In the genomic region with DNA sequence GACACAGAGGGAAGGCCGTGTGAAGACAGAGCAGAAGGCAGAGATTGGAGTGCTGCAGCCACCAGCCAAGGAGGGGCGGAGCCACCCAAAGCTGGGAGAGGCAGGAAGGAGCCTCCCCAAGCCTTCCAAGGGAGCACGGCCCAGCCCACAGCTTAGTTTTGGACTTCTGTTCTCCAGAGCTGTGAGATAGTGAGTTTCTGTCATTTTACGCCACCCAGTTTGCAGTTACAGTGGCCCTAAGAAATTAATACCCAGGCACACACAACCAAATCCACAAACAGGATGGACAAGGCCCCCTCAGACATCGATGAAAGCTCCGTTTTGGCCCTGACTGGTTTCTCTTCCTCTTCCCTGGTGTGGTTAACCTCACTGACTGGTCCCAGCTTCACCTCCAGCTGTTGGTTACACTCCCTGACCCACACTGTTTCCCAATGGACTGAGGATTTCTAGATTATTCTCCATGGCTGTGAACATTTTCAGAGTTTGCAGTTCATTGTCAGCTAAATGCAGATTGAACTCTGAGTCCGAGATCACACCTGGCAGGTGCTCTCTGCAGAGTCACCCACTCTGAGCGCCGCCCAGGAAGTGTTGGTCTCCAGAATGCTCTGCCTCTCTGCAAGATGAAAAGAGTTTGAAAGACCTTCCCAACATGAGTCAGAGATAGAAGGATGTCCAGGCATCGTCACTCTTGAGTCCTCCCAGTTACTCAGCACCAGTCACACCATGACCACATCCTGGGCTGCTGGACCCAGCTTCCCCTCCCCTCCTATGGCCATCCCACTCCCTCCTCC, we compare ENCODE assay signal across 9 cellular contexts.
DNase-seq lines count a peak whose midpoint lies in the region; ATAC-seq and TF ChIP-seq lines count a peak whose summit lies in the region.
"Had no signal": no experiment of that assay in that cellular context is flagged by ENCODE, and none has a peak within 500 bp of the region (broad histone marks: within the 10 kb centered on the region; RNA-seq: fewer than 3 reads in every experiment).

No MANE protein-coding gene starts in this region.

- WGBS in aorta, 2 donors = 76 to 79% methylated on average over 10 of the region's 10 CpGs

- H3K4me3 Mint-ChIP-seq in activated naive CD8-positive, alpha-beta T cell treated with anti-CD3 and anti-CD28 coated beads, Interleukin-2, amount 10 ng/mL, durations not matched to agents 7 days and 5 days = peak overlapping the region; percentile 8
- no peak overlapping the region for H3K4me3 Mint-ChIP-seq in activated naive CD8-positive, alpha-beta T cell treated with anti-CD3 and anti-CD28 coated beads, Interleukin-2, amount 50 U/mL, for 24 hours
- no peak overlapping the region for H3K4me3 Mint-ChIP-seq in activated CD8-positive, alpha-beta T cell treated with anti-CD3 and anti-CD28 coated beads for 36 hours
- H3K4me3 Mint-ChIP-seq: central memory CD8-positive, alpha-beta T cell had no signal

- no peak overlapping the region for H3K4me3 ChIP-seq in aorta (ENCODE audit: low read length in 2 of 2)

- H3K27me3 Mint-ChIP-seq in activated naive CD8-positive, alpha-beta T cell treated with anti-CD3 and anti-CD28 coated beads, Interleukin-2, amount 10 ng/mL, durations not matched to agents 7 days and 5 days = peaks cover 8% of the 10 kb centered on the region
- H3K27me3 Mint-ChIP-seq in activated naive CD8-positive, alpha-beta T cell treated with anti-CD3 and anti-CD28 coated beads, Interleukin-2, amount 50 U/mL, for 24 hours = peaks cover 4% of the 10 kb centered on the region
- H3K27me3 Mint-ChIP-seq in activated CD8-positive, alpha-beta T cell treated with anti-CD3 and anti-CD28 coated beads for 36 hours = peaks cover 2% of the 10 kb centered on the region

- POLR2A ChIA-PET in activated naive CD8-positive, alpha-beta T cell treated with anti-CD3 and anti-CD28 coated beads, Interleukin-2, amount 10 ng/mL, durations not matched to agents 7 days and 5 days (lab: Charles Lee) = no interaction called here
- POLR2A ChIA-PET in activated CD8-positive, alpha-beta T cell treated with anti-CD3 and anti-CD28 coated beads for 36 hours (lab: Charles Lee) = interaction anchor here (0.7 kb wide), 1 partner anchor 295 kb away, joined by 3 read pairs; no protein-coding TSS in a partner anchor

- no peaks in the 10 kb centered on the region for H3K9me3 Mint-ChIP-seq in activated naive CD8-positive, alpha-beta T cell treated with anti-CD3 and anti-CD28 coated beads, Interleukin-2, amount 10 ng/mL, durations not matched to agents 7 days and 5 days
- H3K9me3 Mint-ChIP-seq in activated naive CD8-positive, alpha-beta T cell treated with anti-CD3 and anti-CD28 coated beads, Interleukin-2, amount 50 U/mL, for 24 hours = no peaks in the 10 kb centered on the region
- H3K9me3 Mint-ChIP-seq in activated CD8-positive, alpha-beta T cell treated with anti-CD3 and anti-CD28 coated beads for 36 hours = no peaks in the 10 kb centered on the region
- H3K9me3 Mint-ChIP-seq: central memory CD8-positive, alpha-beta T cell had no signal

- DNase-seq in activated naive CD8-positive, alpha-beta T cell treated with anti-CD3 and anti-CD28 coated beads, Interleukin-2, amount 10 ng/mL, durations not matched to agents 7 days and 5 days = no peak
- DNase-seq in activated naive CD8-positive, alpha-beta T cell treated with anti-CD3 and anti-CD28 coated beads, Interleukin-2, amount 50 U/mL, for 24 hours = no peak
- DNase-seq in activated CD8-positive, alpha-beta T cell treated with anti-CD3 and anti-CD28 coated beads for 36 hours = peak; percentile 7
- DNase-seq in left cardiac atrium = peak; percentile 63
- DNase-seq in aorta = peak; percentile 77 to 78
- DNase-seq in KG1 (lab: John Stamatoyannopoulos, UW) = no peak

- H3K4me1 Mint-ChIP-seq in activated naive CD8-positive, alpha-beta T cell treated with anti-CD3 and anti-CD28 coated beads, Interleukin-2, amount 10 ng/mL, durations not matched to agents 7 days and 5 days = peaks cover 13% of the 10 kb centered on the region
- peaks cover 6% of the 10 kb centered on the region for H3K4me1 Mint-ChIP-seq in activated naive CD8-positive, alpha-beta T cell treated with anti-CD3 and anti-CD28 coated beads, Interleukin-2, amount 50 U/mL, for 24 hours
- H3K4me1 Mint-ChIP-seq in activated CD8-positive, alpha-beta T cell treated with anti-CD3 and anti-CD28 coated beads for 36 hours (ENCODE audit: low read depth) = peaks cover 8% of the 10 kb centered on the region

- H3K27me3 ChIP-seq in aorta (ENCODE audit: control insufficient read depth in 1 of 2, insufficient read depth in 2 of 2, low read length in 1 of 2) = no peaks in the 10 kb centered on the region

- CTCF ChIA-PET in activated CD8-positive, alpha-beta T cell treated with anti-CD3 and anti-CD28 coated beads for 36 hours (lab: Charles Lee) = no interaction called here

- H3K9me3 ChIP-seq in aorta (ENCODE audit: control insufficient read depth, low read length) = no peaks in the 10 kb centered on the region

- H3K27ac Mint-ChIP-seq in activated naive CD8-positive, alpha-beta T cell treated with anti-CD3 and anti-CD28 coated beads, Interleukin-2, amount 10 ng/mL, durations not matched to agents 7 days and 5 days = no peak overlapping the region
- H3K27ac Mint-ChIP-seq in activated naive CD8-positive, alpha-beta T cell treated with anti-CD3 and anti-CD28 coated beads, Interleukin-2, amount 50 U/mL, for 24 hours = no peak overlapping the region
- H3K27ac Mint-ChIP-seq in activated CD8-positive, alpha-beta T cell treated with anti-CD3 and anti-CD28 coated beads for 36 hours = no peak overlapping the region

- no peaks in the 10 kb centered on the region for H3K36me3 Mint-ChIP-seq in activated naive CD8-positive, alpha-beta T cell treated with anti-CD3 and anti-CD28 coated beads, Interleukin-2, amount 10 ng/mL, durations not matched to agents 7 days and 5 days
- no peaks in the 10 kb centered on the region for H3K36me3 Mint-ChIP-seq in activated naive CD8-positive, alpha-beta T cell treated with anti-CD3 and anti-CD28 coated beads, Interleukin-2, amount 50 U/mL, for 24 hours (ENCODE audit: low read depth)
- no peaks in the 10 kb centered on the region for H3K36me3 Mint-ChIP-seq in activated CD8-positive, alpha-beta T cell treated with anti-CD3 and anti-CD28 coated beads for 36 hours (ENCODE audit: low read depth)

- no peaks in the 10 kb centered on the region for H3K4me1 ChIP-seq in aorta (ENCODE audit: control insufficient read depth in 1 of 2, insufficient read depth in 2 of 2, low read length in 2 of 2)

- intact Hi-C loops in activated CD8-positive, alpha-beta T cell treated with anti-CD3 and anti-CD28 coated beads for 36 hours (cut with micrococcal nuclease) = no loop called here
- intact Hi-C loops in left cardiac atrium (cut with DNase I) = no loop called here
- intact Hi-C loops in aorta (cut with DNase I) = loop anchor here in 1 of 2 donors (10.0 kb wide), 1 partner anchor 103 kb away; the partner anchor contains the start of gene TWIST2

- no peak for ATAC-seq in activated naive CD8-positive, alpha-beta T cell treated with anti-CD3 and anti-CD28 coated beads, Interleukin-2, amount 10 ng/mL, durations not matched to agents 7 days and 5 days (ENCODE audit: low read depth)
- ATAC-seq in activated naive CD8-positive, alpha-beta T cell treated with anti-CD3 and anti-CD28 coated beads, Interleukin-2, amount 50 U/mL, for 24 hours = no peak
- peak; percentile 51 for ATAC-seq in activated CD8-positive, alpha-beta T cell treated with anti-CD3 and anti-CD28 coated beads for 36 hours
- peak; percentile 75 to 85 for ATAC-seq in left cardiac atrium
- ATAC-seq in aorta (ENCODE audit: low FRiP score) = peak; percentile 48
- no peak for ATAC-seq in HG03135 (IDR thresholded peaks at IDR 0.05; ENCODE audit: unreplicated experiment)
- ATAC-seq in HG02981 (IDR thresholded peaks at IDR 0.05; ENCODE audit: unreplicated experiment) = no peak

- TF ChIP-seq CTCF in activated CD8-positive, alpha-beta T cell treated with anti-CD3 and anti-CD28 coated beads for 36 hours (IDR thresholded peaks at IDR 0.05) = no peak

- H3K36me3 ChIP-seq in aorta (ENCODE audit: control insufficient read depth in 1 of 2, insufficient read depth in 2 of 2, low read length in 1 of 2) = no peaks in the 10 kb centered on the region

- no peak overlapping the region for H3K27ac ChIP-seq in aorta (ENCODE audit: low read depth in 1 of 2, low read length in 2 of 2)

Comparison
In these comparisons a context has a peak if more than half of its experiments do, and no peak if none do; other contexts are left out.
1. ATAC-seq: peak in activated CD8-positive, alpha-beta T cell treated with anti-CD3 and anti-CD28 coated beads for 36 hours (single experiment), left cardiac atrium (2 of 2) and aorta (single experiment); none in activated naive CD8-positive, alpha-beta T cell treated with anti-CD3 and anti-CD28 coated beads, Interleukin-2, amount 10 ng/mL, durations not matched to agents 7 days and 5 days (single experiment), activated naive CD8-positive, alpha-beta T cell treated with anti-CD3 and anti-CD28 coated beads, Interleukin-2, amount 50 U/mL, for 24 hours (single experiment), HG03135 (single experiment) and HG02981 (single experiment).
2. DNase-seq: peak in activated CD8-positive, alpha-beta T cell treated with anti-CD3 and anti-CD28 coated beads for 36 hours (single experiment), left cardiac atrium (single experiment) and aorta (2 of 2); none in activated naive CD8-positive, alpha-beta T cell treated with anti-CD3 and anti-CD28 coated beads, Interleukin-2, amount 10 ng/mL, durations not matched to agents 7 days and 5 days (single experiment), activated naive CD8-positive, alpha-beta T cell treated with anti-CD3 and anti-CD28 coated beads, Interleukin-2, amount 50 U/mL, for 24 hours (single experiment) and KG1 (single experiment).